1 cellular context compared by ENCODE assay signal in the genomic region with DNA sequence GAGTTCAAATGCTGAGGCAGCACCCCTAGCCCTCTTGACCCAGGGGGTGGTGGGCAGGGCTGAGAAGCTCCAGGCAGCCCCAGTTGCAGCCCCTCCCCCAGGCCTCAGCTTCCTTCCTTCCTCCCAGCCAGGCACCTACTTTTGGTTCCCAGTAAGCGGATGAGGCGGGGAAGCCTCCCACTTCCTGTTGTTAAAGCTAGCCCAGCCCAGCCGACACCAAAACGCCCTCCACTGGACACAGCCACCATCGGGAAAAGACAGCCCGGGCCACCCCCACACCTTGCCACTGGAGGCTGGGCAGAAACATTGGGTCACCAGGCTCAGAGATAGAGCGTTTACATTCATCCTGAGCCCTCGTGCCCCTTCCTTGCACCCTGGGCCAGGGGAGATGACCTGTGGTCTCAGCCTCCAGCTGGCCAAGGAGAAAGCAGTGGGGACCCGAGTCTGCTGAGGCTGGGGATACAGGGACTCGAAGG.
A peak's percentile ranks its signal among the peaks of the same experiment; 100 is the strongest.
TF ChIP-seq lines count a peak whose summit lies in the region.

No MANE protein-coding gene starts in this region.

TF ChIP-seq in HepG2, 621 proteins besides CTCF, POLR2A, EP300 and RAD21 (continued from another document):
- TF ChIP-seq, protein P1, sequence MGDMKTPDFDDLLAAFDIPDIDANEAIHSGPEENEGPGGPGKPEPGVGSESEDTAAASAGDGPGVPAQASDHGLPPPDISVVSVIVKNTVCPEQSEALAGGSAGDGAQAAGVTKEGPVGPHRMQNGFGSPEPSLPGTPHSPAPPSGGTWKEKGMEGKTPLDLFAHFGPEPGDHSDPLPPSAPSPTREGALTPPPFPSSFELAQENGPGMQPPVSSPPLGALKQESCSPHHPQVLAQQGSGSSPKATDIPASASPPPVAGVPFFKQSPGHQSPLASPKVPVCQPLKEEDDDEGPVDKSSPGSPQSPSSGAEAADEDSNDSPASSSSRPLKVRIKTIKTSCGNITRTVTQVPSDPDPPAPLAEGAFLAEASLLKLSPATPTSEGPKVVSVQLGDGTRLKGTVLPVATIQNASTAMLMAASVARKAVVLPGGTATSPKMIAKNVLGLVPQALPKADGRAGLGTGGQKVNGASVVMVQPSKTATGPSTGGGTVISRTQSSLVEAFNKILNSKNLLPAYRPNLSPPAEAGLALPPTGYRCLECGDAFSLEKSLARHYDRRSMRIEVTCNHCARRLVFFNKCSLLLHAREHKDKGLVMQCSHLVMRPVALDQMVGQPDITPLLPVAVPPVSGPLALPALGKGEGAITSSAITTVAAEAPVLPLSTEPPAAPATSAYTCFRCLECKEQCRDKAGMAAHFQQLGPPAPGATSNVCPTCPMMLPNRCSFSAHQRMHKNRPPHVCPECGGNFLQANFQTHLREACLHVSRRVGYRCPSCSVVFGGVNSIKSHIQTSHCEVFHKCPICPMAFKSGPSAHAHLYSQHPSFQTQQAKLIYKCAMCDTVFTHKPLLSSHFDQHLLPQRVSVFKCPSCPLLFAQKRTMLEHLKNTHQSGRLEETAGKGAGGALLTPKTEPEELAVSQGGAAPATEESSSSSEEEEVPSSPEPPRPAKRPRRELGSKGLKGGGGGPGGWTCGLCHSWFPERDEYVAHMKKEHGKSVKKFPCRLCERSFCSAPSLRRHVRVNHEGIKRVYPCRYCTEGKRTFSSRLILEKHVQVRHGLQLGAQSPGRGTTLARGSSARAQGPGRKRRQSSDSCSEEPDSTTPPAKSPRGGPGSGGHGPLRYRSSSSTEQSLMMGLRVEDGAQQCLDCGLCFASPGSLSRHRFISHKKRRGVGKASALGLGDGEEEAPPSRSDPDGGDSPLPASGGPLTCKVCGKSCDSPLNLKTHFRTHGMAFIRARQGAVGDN (CRISPR knock-in tag; IDR thresholded peaks at IDR 0.05), result peak; percentile 77
- TF ChIP-seq, protein P2, sequence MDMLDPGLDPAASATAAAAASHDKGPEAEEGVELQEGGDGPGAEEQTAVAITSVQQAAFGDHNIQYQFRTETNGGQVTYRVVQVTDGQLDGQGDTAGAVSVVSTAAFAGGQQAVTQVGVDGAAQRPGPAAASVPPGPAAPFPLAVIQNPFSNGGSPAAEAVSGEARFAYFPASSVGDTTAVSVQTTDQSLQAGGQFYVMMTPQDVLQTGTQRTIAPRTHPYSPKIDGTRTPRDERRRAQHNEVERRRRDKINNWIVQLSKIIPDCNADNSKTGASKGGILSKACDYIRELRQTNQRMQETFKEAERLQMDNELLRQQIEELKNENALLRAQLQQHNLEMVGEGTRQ (IDR thresholded peaks at IDR 0.05; ENCODE audit: low read depth, low read length), result no peak
- TF ChIP-seq, protein P2 (CRISPR knock-in tag; IDR thresholded peaks at IDR 0.05; ENCODE audit: borderline replicate concordance), result no peak
- TF ChIP-seq SP5 (CRISPR knock-in tag; IDR thresholded peaks at IDR 0.05; ENCODE audit: borderline replicate concordance, low read depth), result peak; percentile 50; the same call in 1 of the 2 replicates
- TF ChIP-seq GABPA (IDR thresholded peaks at IDR 0.05; ENCODE audit: low read depth, low read length), result no peak
- peak; percentile 80 for TF ChIP-seq GABPA (CRISPR knock-in tag; IDR thresholded peaks at IDR 0.05; ENCODE audit: low read depth)
- TF ChIP-seq SAP130 (CRISPR knock-in tag; IDR thresholded peaks at IDR 0.05; ENCODE audit: low read depth), result peak; percentile 33; the same call in 1 of the 2 replicates
- no peak for TF ChIP-seq ZNF747 (CRISPR knock-in tag; IDR thresholded peaks at IDR 0.05; ENCODE audit: borderline replicate concordance)
- no peak for TF ChIP-seq SOX6 (IDR thresholded peaks at IDR 0.05)
- TF ChIP-seq SOX6 (CRISPR knock-in tag; IDR thresholded peaks at IDR 0.05), result 0 out of 2 replicates have a peak, but pooled peaks have one; percentile 18
- no peak for TF ChIP-seq CENPT (CRISPR knock-in tag; IDR thresholded peaks at IDR 0.05; ENCODE audit: low read depth)
- TF ChIP-seq ELF1 (CRISPR knock-in tag; IDR thresholded peaks at IDR 0.05), result peak; percentile 70
- TF ChIP-seq, protein P3, sequence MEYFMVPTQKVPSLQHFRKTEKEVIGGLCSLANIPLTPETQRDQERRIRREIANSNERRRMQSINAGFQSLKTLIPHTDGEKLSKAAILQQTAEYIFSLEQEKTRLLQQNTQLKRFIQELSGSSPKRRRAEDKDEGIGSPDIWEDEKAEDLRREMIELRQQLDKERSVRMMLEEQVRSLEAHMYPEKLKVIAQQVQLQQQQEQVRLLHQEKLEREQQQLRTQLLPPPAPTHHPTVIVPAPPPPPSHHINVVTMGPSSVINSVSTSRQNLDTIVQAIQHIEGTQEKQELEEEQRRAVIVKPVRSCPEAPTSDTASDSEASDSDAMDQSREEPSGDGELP (IDR thresholded peaks at IDR 0.05; ENCODE audit: borderline replicate concordance, low read depth), result 0 out of 2 replicates have a peak, but pooled peaks have one; percentile 11
- TF ChIP-seq YEATS2 (CRISPR knock-in tag; IDR thresholded peaks at IDR 0.05; ENCODE audit: borderline replicate concordance), result no peak
- 0 out of 2 replicates have a peak, but pooled peaks have one; percentile 28 for TF ChIP-seq TBX2 (CRISPR knock-in tag; IDR thresholded peaks at IDR 0.05; ENCODE audit: borderline replicate concordance)
- TF ChIP-seq ZBTB38 (CRISPR knock-in tag; IDR thresholded peaks at IDR 0.05), result peak; percentile 96
- no peak for TF ChIP-seq ZNF75D (CRISPR knock-in tag; IDR thresholded peaks at IDR 0.05; ENCODE audit: borderline replicate concordance)
- no peak for TF ChIP-seq ZNF879 (CRISPR knock-in tag; IDR thresholded peaks at IDR 0.05)
- TF ChIP-seq, protein P4, sequence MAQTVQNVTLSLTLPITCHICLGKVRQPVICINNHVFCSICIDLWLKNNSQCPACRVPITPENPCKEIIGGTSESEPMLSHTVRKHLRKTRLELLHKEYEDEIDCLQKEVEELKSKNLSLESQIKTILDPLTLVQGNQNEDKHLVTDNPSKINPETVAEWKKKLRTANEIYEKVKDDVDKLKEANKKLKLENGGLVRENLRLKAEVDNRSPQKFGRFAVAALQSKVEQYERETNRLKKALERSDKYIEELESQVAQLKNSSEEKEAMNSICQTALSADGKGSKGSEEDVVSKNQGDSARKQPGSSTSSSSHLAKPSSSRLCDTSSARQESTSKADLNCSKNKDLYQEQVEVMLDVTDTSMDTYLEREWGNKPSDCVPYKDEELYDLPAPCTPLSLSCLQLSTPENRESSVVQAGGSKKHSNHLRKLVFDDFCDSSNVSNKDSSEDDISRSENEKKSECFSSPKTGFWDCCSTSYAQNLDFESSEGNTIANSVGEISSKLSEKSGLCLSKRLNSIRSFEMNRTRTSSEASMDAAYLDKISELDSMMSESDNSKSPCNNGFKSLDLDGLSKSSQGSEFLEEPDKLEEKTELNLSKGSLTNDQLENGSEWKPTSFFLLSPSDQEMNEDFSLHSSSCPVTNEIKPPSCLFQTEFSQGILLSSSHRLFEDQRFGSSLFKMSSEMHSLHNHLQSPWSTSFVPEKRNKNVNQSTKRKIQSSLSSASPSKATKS (CRISPR knock-in tag; IDR thresholded peaks at IDR 0.05), result no peak
- no peak for TF ChIP-seq KDM1A (CRISPR knock-in tag; IDR thresholded peaks at IDR 0.05)
- TF ChIP-seq ELF3 (CRISPR knock-in tag; IDR thresholded peaks at IDR 0.05), result peak; percentile 74
- no peak for TF ChIP-seq PCBP2 (optimal IDR thresholded peaks at IDR 0.05; ENCODE audit: low read depth, low read length, poor library complexity, severe bottlenecking)
- no peak for TF ChIP-seq TBL1XR1 (IDR thresholded peaks at IDR 0.05; ENCODE audit: borderline replicate concordance, low read length, partially characterized antibody)
- no peak for TF ChIP-seq PHF5A (CRISPR knock-in tag; IDR thresholded peaks at IDR 0.05; ENCODE audit: low read depth, unreplicated experiment)
- TF ChIP-seq, protein P5, sequence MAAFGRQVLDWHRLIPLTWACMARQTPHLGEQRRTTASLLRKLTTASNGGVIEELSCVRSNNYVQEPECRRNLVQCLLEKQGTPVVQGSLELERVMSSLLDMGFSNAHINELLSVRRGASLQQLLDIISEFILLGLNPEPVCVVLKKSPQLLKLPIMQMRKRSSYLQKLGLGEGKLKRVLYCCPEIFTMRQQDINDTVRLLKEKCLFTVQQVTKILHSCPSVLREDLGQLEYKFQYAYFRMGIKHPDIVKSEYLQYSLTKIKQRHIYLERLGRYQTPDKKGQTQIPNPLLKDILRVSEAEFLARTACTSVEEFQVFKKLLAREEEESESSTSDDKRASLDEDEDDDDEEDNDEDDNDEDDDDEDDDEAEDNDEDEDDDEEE (CRISPR knock-in tag; IDR thresholded peaks at IDR 0.05), result no peak
- peak; percentile 77 for TF ChIP-seq GABPB1 (CRISPR knock-in tag; IDR thresholded peaks at IDR 0.05)
- TF ChIP-seq KDM5B (CRISPR knock-in tag; IDR thresholded peaks at IDR 0.05; ENCODE audit: borderline replicate concordance), result 0 out of 2 replicates have a peak, but pooled peaks have one; percentile 31
- TF ChIP-seq, protein P6, sequence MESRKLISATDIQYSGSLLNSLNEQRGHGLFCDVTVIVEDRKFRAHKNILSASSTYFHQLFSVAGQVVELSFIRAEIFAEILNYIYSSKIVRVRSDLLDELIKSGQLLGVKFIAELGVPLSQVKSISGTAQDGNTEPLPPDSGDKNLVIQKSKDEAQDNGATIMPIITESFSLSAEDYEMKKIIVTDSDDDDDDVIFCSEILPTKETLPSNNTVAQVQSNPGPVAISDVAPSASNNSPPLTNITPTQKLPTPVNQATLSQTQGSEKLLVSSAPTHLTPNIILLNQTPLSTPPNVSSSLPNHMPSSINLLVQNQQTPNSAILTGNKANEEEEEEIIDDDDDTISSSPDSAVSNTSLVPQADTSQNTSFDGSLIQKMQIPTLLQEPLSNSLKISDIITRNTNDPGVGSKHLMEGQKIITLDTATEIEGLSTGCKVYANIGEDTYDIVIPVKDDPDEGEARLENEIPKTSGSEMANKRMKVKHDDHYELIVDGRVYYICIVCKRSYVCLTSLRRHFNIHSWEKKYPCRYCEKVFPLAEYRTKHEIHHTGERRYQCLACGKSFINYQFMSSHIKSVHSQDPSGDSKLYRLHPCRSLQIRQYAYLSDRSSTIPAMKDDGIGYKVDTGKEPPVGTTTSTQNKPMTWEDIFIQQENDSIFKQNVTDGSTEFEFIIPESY (CRISPR knock-in tag; IDR thresholded peaks at IDR 0.05), result peak; percentile 88
